2 cellular contexts compared by ENCODE assay signal in genomic region chr7:55505259-55505658, GRCh38.
TF ChIP-seq lines count a peak whose summit lies in the region.

No MANE protein-coding gene starts in this region.

TF ChIP-seq in IMR-90, 13 proteins besides CTCF, POLR2A, EP300 and RAD21:
- no peak for TF ChIP-seq BHLHE40 (IDR thresholded peaks at IDR 0.05; ENCODE audit: low read depth, low read length)
- no peak for TF ChIP-seq RCOR1 (IDR thresholded peaks at IDR 0.05; ENCODE audit: insufficient replicate concordance, low read length)
- no peak for TF ChIP-seq NFE2L2 (IDR thresholded peaks at IDR 0.05; ENCODE audit: low read depth, low read length)
- TF ChIP-seq CHD1 (IDR thresholded peaks at IDR 0.05; ENCODE audit: low read depth, low read length), result no peak
TF ChIP-seq in IMR-90: peak in this region for 0.

TF ChIP-seq in GM12878, 131 proteins besides CTCF, POLR2A, EP300 and RAD21:
- TF ChIP-seq SIX5 (IDR thresholded peaks at IDR 0.05; ENCODE audit: low read depth, low read length, severe bottlenecking), result no peak
- TF ChIP-seq, protein P1, sequence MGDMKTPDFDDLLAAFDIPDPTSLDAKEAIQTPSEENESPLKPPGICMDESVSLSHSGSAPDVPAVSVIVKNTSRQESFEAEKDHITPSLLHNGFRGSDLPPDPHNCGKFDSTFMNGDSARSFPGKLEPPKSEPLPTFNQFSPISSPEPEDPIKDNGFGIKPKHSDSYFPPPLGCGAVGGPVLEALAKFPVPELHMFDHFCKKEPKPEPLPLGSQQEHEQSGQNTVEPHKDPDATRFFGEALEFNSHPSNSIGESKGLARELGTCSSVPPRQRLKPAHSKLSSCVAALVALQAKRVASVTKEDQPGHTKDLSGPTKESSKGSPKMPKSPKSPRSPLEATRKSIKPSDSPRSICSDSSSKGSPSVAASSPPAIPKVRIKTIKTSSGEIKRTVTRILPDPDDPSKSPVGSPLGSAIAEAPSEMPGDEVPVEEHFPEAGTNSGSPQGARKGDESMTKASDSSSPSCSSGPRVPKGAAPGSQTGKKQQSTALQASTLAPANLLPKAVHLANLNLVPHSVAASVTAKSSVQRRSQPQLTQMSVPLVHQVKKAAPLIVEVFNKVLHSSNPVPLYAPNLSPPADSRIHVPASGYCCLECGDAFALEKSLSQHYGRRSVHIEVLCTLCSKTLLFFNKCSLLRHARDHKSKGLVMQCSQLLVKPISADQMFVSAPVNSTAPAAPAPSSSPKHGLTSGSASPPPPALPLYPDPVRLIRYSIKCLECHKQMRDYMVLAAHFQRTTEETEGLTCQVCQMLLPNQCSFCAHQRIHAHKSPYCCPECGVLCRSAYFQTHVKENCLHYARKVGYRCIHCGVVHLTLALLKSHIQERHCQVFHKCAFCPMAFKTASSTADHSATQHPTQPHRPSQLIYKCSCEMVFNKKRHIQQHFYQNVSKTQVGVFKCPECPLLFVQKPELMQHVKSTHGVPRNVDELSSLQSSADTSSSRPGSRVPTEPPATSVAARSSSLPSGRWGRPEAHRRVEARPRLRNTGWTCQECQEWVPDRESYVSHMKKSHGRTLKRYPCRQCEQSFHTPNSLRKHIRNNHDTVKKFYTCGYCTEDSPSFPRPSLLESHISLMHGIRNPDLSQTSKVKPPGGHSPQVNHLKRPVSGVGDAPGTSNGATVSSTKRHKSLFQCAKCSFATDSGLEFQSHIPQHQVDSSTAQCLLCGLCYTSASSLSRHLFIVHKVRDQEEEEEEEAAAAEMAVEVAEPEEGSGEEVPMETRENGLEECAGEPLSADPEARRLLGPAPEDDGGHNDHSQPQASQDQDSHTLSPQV (IDR thresholded peaks at IDR 0.05), result no peak
- no peak for TF ChIP-seq ZBED1 (IDR thresholded peaks at IDR 0.05; ENCODE audit: borderline replicate concordance)
- TF ChIP-seq MEF2B (IDR thresholded peaks at IDR 0.05; ENCODE audit: partially characterized antibody, poor library complexity, severe bottlenecking), result no peak
- no peak for TF ChIP-seq NFYA (IDR thresholded peaks at IDR 0.05; ENCODE audit: borderline replicate concordance, low read depth, low read length)
- TF ChIP-seq NR2C1 (IDR thresholded peaks at IDR 0.05), result no peak
- no peak for TF ChIP-seq JUNB (IDR thresholded peaks at IDR 0.05)
- no peak for TF ChIP-seq ATF2 (IDR thresholded peaks at IDR 0.05; ENCODE audit: low read length)
- no peak for TF ChIP-seq POLR2AphosphoS2 (IDR thresholded peaks at IDR 0.05; ENCODE audit: low read depth, low read length)
